Comparison of ENCODE assay signal across 21 cellular contexts in the genomic region with DNA sequence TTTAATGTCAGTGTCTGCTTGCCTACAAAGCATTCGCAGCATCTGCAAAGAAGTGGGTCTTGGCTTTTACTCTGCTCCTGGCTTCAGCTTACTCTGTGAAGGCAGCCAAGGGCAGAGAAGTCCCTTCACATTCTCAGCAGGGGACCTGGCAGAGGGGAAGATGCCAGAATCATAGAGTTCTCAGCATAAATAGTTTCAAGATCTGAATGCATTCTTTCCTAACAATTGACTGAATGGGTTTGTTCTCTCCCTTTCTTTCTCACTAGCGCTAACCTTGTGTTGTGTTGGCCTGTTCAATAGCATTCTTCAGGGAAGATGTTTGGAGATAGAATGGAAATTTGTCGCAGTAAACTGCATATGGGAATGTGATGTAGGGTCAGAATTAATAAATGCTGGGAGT.
DNase-seq lines count a peak whose midpoint lies in the region; ATAC-seq and TF ChIP-seq lines count a peak whose summit lies in the region.
"Had no signal": no experiment of that assay in that cellular context is flagged by ENCODE, and none has a peak within 500 bp of the region (broad histone marks: within the 10 kb centered on the region; RNA-seq: fewer than 3 reads in every experiment).

No MANE protein-coding gene starts in this region.

- no peak overlapping the region for H2AFZ ChIP-seq in H9 (ENCODE audit: low read length)
- H2AFZ ChIP-seq in smooth muscle cell (ENCODE audit: low read depth) = no peak overlapping the region

- no peak overlapping the region for H3K4ac ChIP-seq in H9 (ENCODE audit: low read depth, low read length)

- no peak overlapping the region for H3K14ac ChIP-seq in H9 (ENCODE audit: insufficient read depth, low read length)

- H3K4me1 ChIP-seq in H9 (ENCODE audit: insufficient read depth, low read length) = peaks cover 4% of the 10 kb centered on the region
- peaks cover 11% of the 10 kb centered on the region for H3K4me1 ChIP-seq in smooth muscle cell (ENCODE audit: low read depth)
- H3K4me1 ChIP-seq: BLaER1, lower lobe of right lung, SJCRH30, spleen had no signal

- no peaks in the 10 kb centered on the region for H3K36me3 ChIP-seq in smooth muscle cell (ENCODE audit: low read depth)
- H3K36me3 ChIP-seq: BLaER1, lower lobe of right lung, SJCRH30, spleen had no signal

- no peaks in the 10 kb centered on the region for H3K23me2 ChIP-seq in H9 (ENCODE audit: insufficient read length, low read depth, low read length, poor library complexity, severe bottlenecking)

- H4K5ac ChIP-seq in H9 (ENCODE audit: insufficient read length, low read depth, low read length) = no peak overlapping the region

- peaks cover 9% of the 10 kb centered on the region for H3K27me3 Mint-ChIP-seq in H9 (ENCODE audit: low read depth)
- peaks cover 4% of the 10 kb centered on the region; the same call in 1 of the 2 replicates for H3K27me3 Mint-ChIP-seq in WTC11 (ENCODE audit: low read depth)

- H3K36me3 Mint-ChIP-seq in H9 (ENCODE audit: insufficient read depth in 1 of 3, low read depth in 3 of 3) (no peaks in the 10 kb centered on the region), WTC11 (no peaks in the 10 kb centered on the region)
- H3K36me3 Mint-ChIP-seq: immature natural killer cell, naive B cell had no signal

- H3K27ac ChIP-seq in H9 (ENCODE audit: insufficient read length, low read depth, low read length) = no peak overlapping the region
- no peak overlapping the region for H3K27ac ChIP-seq in smooth muscle cell (ENCODE audit: low read depth)
- H3K27ac ChIP-seq: BLaER1, lower lobe of right lung, SJCRH30, spleen had no signal

- H4K20me1 ChIP-seq in H9 (ENCODE audit: control insufficient read depth, insufficient read depth, insufficient read length) = no peaks in the 10 kb centered on the region
- no peaks in the 10 kb centered on the region for H4K20me1 ChIP-seq in smooth muscle cell (ENCODE audit: low read depth)
- H4K20me1 ChIP-seq: BLaER1 had no signal

- no peak overlapping the region for H3K23ac ChIP-seq in H9 (ENCODE audit: insufficient read length, low read depth, low read length)

- POLR2A ChIA-PET in WTC11 (lab: Charles Lee) = interaction anchor here (0.6 kb wide), 1 partner anchor 25 kb away, joined by 3 read pairs; no protein-coding TSS in a partner anchor

- H2BK5ac ChIP-seq in H9 (ENCODE audit: insufficient read length, low read length) = no peak overlapping the region

- CTCF ChIA-PET in WTC11 (lab: Charles Lee) = interaction anchor here (1.1 to 1.7 kb wide), 2 partner anchors 13 to 511 kb away, joined by 4 to 9 read pairs; no protein-coding TSS in a partner anchor

- no peak overlapping the region for H2BK12ac ChIP-seq in H9 (ENCODE audit: insufficient read length, low read depth, low read length)

- H3K27ac Mint-ChIP-seq in H9 (peak overlapping the region in 1 of 3 experiments; percentile 73; a peak in 2 of 7 replicates), WTC11 (no peak overlapping the region)
- H3K27ac Mint-ChIP-seq: immature natural killer cell; naive B cell; progenitor cell of endocrine pancreas; T-helper 2 cell treated with Interferon-gamma antibody and Interleukin-4, amounts not matched to agents 5 μg/mL and 100 μg/mL, for 36 hours had no signal

- no peak overlapping the region for H4K91ac ChIP-seq in H9 (ENCODE audit: insufficient read length, low read depth, low read length)

- H3K9ac ChIP-seq in H9 (ENCODE audit: extremely low read depth, insufficient read length, low read length) (no peak overlapping the region), smooth muscle cell (ENCODE audit: low read depth) (no peak overlapping the region)
- H3K9ac ChIP-seq: BLaER1 had no signal

- H3K4me3 ChIP-seq in fibroblast of the aortic adventitia (ENCODE audit: low read depth, low read length) = no peak overlapping the region
- no peak overlapping the region for H3K4me3 ChIP-seq in smooth muscle cell
- H3K4me3 ChIP-seq: BLaER1, lower lobe of right lung, SJCRH30, spleen had no signal

- no peak overlapping the region for H2AK5ac ChIP-seq in H9 (ENCODE audit: insufficient read length, low read length)

- H3K9me3 ChIP-seq in H9 (ENCODE audit: control insufficient read depth, low read depth, low read length) (no peaks in the 10 kb centered on the region), smooth muscle cell (replicated peaks; ENCODE audit: low read depth) (no peaks in the 10 kb centered on the region)
- H3K9me3 ChIP-seq: BLaER1, lower lobe of right lung, SJCRH30, spleen had no signal

- no peak overlapping the region for H2BK20ac ChIP-seq in H9 (ENCODE audit: low read depth, low read length, poor library complexity, severe bottlenecking)

- ATAC-seq in WTC11 = peak; percentile 92
- no peak for ATAC-seq in GM19324 (IDR thresholded peaks at IDR 0.05; ENCODE audit: low FRiP score, unreplicated experiment)
- ATAC-seq: lower lobe of right lung, PC-3 had no signal

- no peaks in the 10 kb centered on the region for H3K27me3 ChIP-seq in H9 (ENCODE audit: insufficient read depth, low read length)
- peaks cover 60% of the 10 kb centered on the region for H3K27me3 ChIP-seq in smooth muscle cell (ENCODE audit: low read depth)
- H3K27me3 ChIP-seq: BLaER1 had no signal

- DNase-seq in H9 = peak; percentile 53
- DNase-seq in WTC11 (ENCODE audit: low spot score) = peak; percentile 43
- DNase-seq in fibroblast of the aortic adventitia (ENCODE audit: low read depth) = peak; percentile 50
- peak; percentile 46 for DNase-seq in pons (ENCODE audit: low spot score)
- DNase-seq in smooth muscle cell (lab: John Stamatoyannopoulos, UW; ENCODE audit: unreplicated experiment) = no peak
- no peak for DNase-seq in DMS 273 (lab: John Stamatoyannopoulos, UW; ENCODE audit: unreplicated experiment)
- DNase-seq in ureter (ENCODE audit: low spot score) = no peak
- DNase-seq: Calu3, foreskin fibroblast, immature natural killer cell, Kasumi-1, lower lobe of right lung, naive B cell, NCI-H1105 treated with DMSO at 0.1 percent for 48 hours, PC-3, SJCRH30, spleen had no signal

- no CpG with 5 or more reads among the region's 3 CpGs for WGBS in H9 (ENCODE audit: extremely low coverage, insufficient read length, low lambda C conversion rate)
- 47% methylated on average over 3 of the region's 3 CpGs for WGBS in smooth muscle cell (ENCODE audit: low lambda C conversion rate)

- no peak overlapping the region for H3K18ac ChIP-seq in H9 (ENCODE audit: insufficient read length, low read depth, low read length)

- H4K8ac ChIP-seq in H9 (replicated peaks; ENCODE audit: insufficient read length, low read depth, low read length) = no peak overlapping the region

- H3K4me3 Mint-ChIP-seq in H9 (no peak overlapping the region; a peak in 1 of 5 replicates), WTC11 (no peak overlapping the region)
- H3K4me3 Mint-ChIP-seq: immature natural killer cell; naive B cell; T-helper 2 cell treated with Interferon-gamma antibody and Interleukin-4, amounts not matched to agents 5 μg/mL and 100 μg/mL, for 36 hours had no signal

- no peaks in the 10 kb centered on the region for H3K79me2 ChIP-seq in H9 (ENCODE audit: insufficient read depth, low read length)
- H3K79me2 ChIP-seq in smooth muscle cell (ENCODE audit: low read depth) = no peaks in the 10 kb centered on the region

- no peak overlapping the region for H3K4me2 ChIP-seq in H9 (ENCODE audit: insufficient read depth, insufficient read length, low read length)
- no peak overlapping the region for H3K4me2 ChIP-seq in smooth muscle cell
- H3K4me2 ChIP-seq: BLaER1 had no signal

- no peak overlapping the region for H3T11ph ChIP-seq in H9 (ENCODE audit: low read length)

- no peak overlapping the region for H2BK15ac ChIP-seq in H9 (ENCODE audit: low read depth, low read length)

- H3K9me3 Mint-ChIP-seq in H9 = no peaks in the 10 kb centered on the region
- H3K9me3 Mint-ChIP-seq in WTC11 = peaks cover 5% of the 10 kb centered on the region; the same call in 1 of the 2 replicates
- H3K9me3 Mint-ChIP-seq: immature natural killer cell; naive B cell; T-helper 2 cell treated with Interferon-gamma antibody and Interleukin-4, amounts not matched to agents 5 μg/mL and 100 μg/mL, for 36 hours had no signal

- no peak overlapping the region for H2BK120ac ChIP-seq in H9 (ENCODE audit: low read depth, low read length, poor library complexity, severe bottlenecking)

- TF ChIP-seq CTCF in H9 (conservative IDR thresholded peaks at IDR 0.05) = peak; percentile 23; the same call in 2 of the 3 replicates
- TF ChIP-seq CTCF in WTC11 (IDR thresholded peaks at IDR 0.05) = no peak
- no peak for TF ChIP-seq CTCF in fibroblast of the aortic adventitia (IDR thresholded peaks at IDR 0.05; ENCODE audit: insufficient read depth, low read length)
- TF ChIP-seq CTCF in smooth muscle cell (IDR thresholded peaks at IDR 0.05; ENCODE audit: borderline replicate concordance, insufficient read depth, poor library complexity, severe bottlenecking) = no peak

- H3K4me1 Mint-ChIP-seq in H9 (peaks cover 17 to 23% of the 10 kb centered on the region in 2 experiments), WTC11 (peaks cover 25% of the 10 kb centered on the region)
- H3K4me1 Mint-ChIP-seq: immature natural killer cell, naive B cell had no signal

- H3F3A ChIP-seq in smooth muscle cell (ENCODE audit: low read depth) = no peaks in the 10 kb centered on the region

- no peaks in the 10 kb centered on the region for H3K79me1 ChIP-seq in H9 (ENCODE audit: insufficient read depth, low read depth, low read length, poor library complexity, severe bottlenecking)

- no peak overlapping the region for H3K56ac ChIP-seq in H9 (ENCODE audit: insufficient read length, low read depth, low read length)

TF ChIP-seq in WTC11, 78 proteins besides CTCF, POLR2A, EP300 and RAD21:
- TF ChIP-seq TP53 (CRISPR knock-in tag; IDR thresholded peaks at IDR 0.05) = no peak
- TF ChIP-seq ZBTB21 (CRISPR knock-in tag; IDR thresholded peaks at IDR 0.05; ENCODE audit: borderline replicate concordance) = no peak
- TF ChIP-seq TEAD4 (CRISPR knock-in tag; IDR thresholded peaks at IDR 0.05) = no peak

Comparison
In these comparisons a context has a peak if more than half of its experiments do, and no peak if none do; other contexts are left out.
1. DNase-seq: peak in H9 (single experiment), WTC11 (single experiment), fibroblast of the aortic adventitia (single experiment) and pons (single experiment); none in smooth muscle cell (single experiment), DMS 273 (single experiment) and ureter (single experiment).